Comparison of ENCODE assay signal across 9 cellular contexts in genomic region chr20:50193851-50194830, GRCh38. TPM values are rescaled to one million over a fixed set of nuclear protein-coding genes. Genes with fewer than 3 reads are reported as not detected.
DNase-seq lines count a peak whose midpoint lies in the region; ATAC-seq and TF ChIP-seq lines count a peak whose summit lies in the region.
"Had no signal": no experiment of that assay in that cellular context is flagged by ENCODE, and none has a peak within 500 bp of the region (broad histone marks: within the 10 kb centered on the region; RNA-seq: fewer than 3 reads in every experiment).

No MANE protein-coding gene starts in this region.

- TF ChIP-seq POLR2A in testis (IDR thresholded peaks at IDR 0.05), result no peak

- no peak for TF ChIP-seq CTCF in ascending aorta (IDR thresholded peaks at IDR 0.05)
- no peak for TF ChIP-seq CTCF in liver (IDR thresholded peaks at IDR 0.05; ENCODE audit: low read depth, low read length, missing input control)
- TF ChIP-seq CTCF in testis (IDR thresholded peaks at IDR 0.05), result no peak

- no peaks in the 10 kb centered on the region for H3K27me3 Mint-ChIP-seq in activated CD8-positive, alpha-beta memory T cell treated with anti-CD3 and anti-CD28 coated beads, Interleukin-2, amount 10 ng/mL, durations not matched to agents 7 days and 5 days

- no peaks in the 10 kb centered on the region for H3K9me3 Mint-ChIP-seq in activated CD8-positive, alpha-beta memory T cell treated with anti-CD3 and anti-CD28 coated beads, Interleukin-2, amount 10 ng/mL, durations not matched to agents 7 days and 5 days (ENCODE audit: low read depth)

- no peaks in the 10 kb centered on the region for H3K27me3 ChIP-seq in ascending aorta
- no peaks in the 10 kb centered on the region for H3K27me3 ChIP-seq in liver (ENCODE audit: control insufficient read depth in 4 of 4, insufficient read depth in 4 of 4, low read length in 3 of 4)
- no peaks in the 10 kb centered on the region for H3K27me3 ChIP-seq in testis

- no peak overlapping the region for H3K27ac Mint-ChIP-seq in activated CD8-positive, alpha-beta memory T cell treated with anti-CD3 and anti-CD28 coated beads, Interleukin-2, amount 10 ng/mL, durations not matched to agents 7 days and 5 days

- peak overlapping the region; percentile 99 to 100 for H3K27ac ChIP-seq in ascending aorta
- peak overlapping the region; percentile 79 to 98 for H3K27ac ChIP-seq in liver (ENCODE audit: low read depth in 1 of 2, low read length in 2 of 2)
- H3K27ac ChIP-seq in testis, result peak overlapping the region; percentile 96 to 98

- intact Hi-C loops in ascending aorta (cut with DNase I) (loop anchor here (5.0 kb wide), 1 partner anchor 128 kb away; no protein-coding TSS in a partner anchor), testis (cut with DNase I; ENCODE audit: low total_unique reads) (loop anchor here (2.0 to 10.0 kb wide), 2 partner anchors 115 to 181 kb away; no protein-coding TSS in a partner anchor)

- H3K9me3 ChIP-seq in ascending aorta (no peaks in the 10 kb centered on the region), liver (ENCODE audit: control insufficient read depth in 4 of 4, low read length in 3 of 4) (no peaks in the 10 kb centered on the region), testis (no peaks in the 10 kb centered on the region)

- H3K4me3 Mint-ChIP-seq in activated CD8-positive, alpha-beta memory T cell treated with anti-CD3 and anti-CD28 coated beads, Interleukin-2, amount 10 ng/mL, durations not matched to agents 7 days and 5 days, result peak overlapping the region; percentile 83

- TF ChIP-seq RAD21 in liver (IDR thresholded peaks at IDR 0.05), result peak in 1 of 2 donors; percentile 37

- peaks cover 14% of the 10 kb centered on the region for H3K36me3 Mint-ChIP-seq in activated CD8-positive, alpha-beta memory T cell treated with anti-CD3 and anti-CD28 coated beads, Interleukin-2, amount 10 ng/mL, durations not matched to agents 7 days and 5 days

- DNase-seq in activated CD8-positive, alpha-beta memory T cell treated with anti-CD3 and anti-CD28 coated beads, Interleukin-2, amount 10 ng/mL, durations not matched to agents 7 days and 5 days, result no peak
- DNase-seq in activated CD8-positive, alpha-beta memory T cell treated with anti-CD3 and anti-CD28 coated beads, Interleukin-2, amount 50 U/mL, for 4 hours, result no peak
- no peak for DNase-seq in ascending aorta (ENCODE audit: low spot score in 2 of 2)
- DNase-seq in testis, result no peak
- no peak for DNase-seq in LoVo (ENCODE audit: low spot score)
- DNase-seq in NCI-H2029 treated with DMSO at 0.1 percent for 48 hours (lab: John Stamatoyannopoulos, UW), result no peak
- DNase-seq: DMS79 had no signal

- ATAC-seq in activated CD8-positive, alpha-beta memory T cell treated with anti-CD3 and anti-CD28 coated beads, Interleukin-2, amount 10 ng/mL, durations not matched to agents 7 days and 5 days, result no peak
- ATAC-seq in GM21786 (IDR thresholded peaks at IDR 0.05; ENCODE audit: unreplicated experiment), result no peak

- H3K36me3 ChIP-seq in ascending aorta, result peaks cover 17 to 38% of the 10 kb centered on the region in 2 donors
- peaks cover 0 to 9% (median 0%) of the 10 kb centered on the region in 4 donors for H3K36me3 ChIP-seq in liver (ENCODE audit: control insufficient read depth in 4 of 4, insufficient read depth in 3 of 4, low read depth in 1 of 4, low read length in 3 of 4)
- H3K36me3 ChIP-seq in testis (ENCODE audit: low read depth, missing control alignments), result no peaks in the 10 kb centered on the region

- H3K4me3 ChIP-seq in ascending aorta, result peak overlapping the region; percentile 99
- H3K4me3 ChIP-seq in liver (ENCODE audit: low read depth in 1 of 3, low read length in 3 of 3), result peak overlapping the region; percentile 78 to 99 (median 85)
- peak overlapping the region; percentile 91 to 92 for H3K4me3 ChIP-seq in testis

- peaks cover 10 to 14% of the 10 kb centered on the region in 2 donors for H3K4me1 ChIP-seq in ascending aorta
- H3K4me1 ChIP-seq in liver (ENCODE audit: control insufficient read depth in 4 of 4, insufficient read depth in 4 of 4, low read length in 3 of 4), result peaks cover 0 to 24% (median 4%) of the 10 kb centered on the region in 4 donors
- H3K4me1 ChIP-seq in testis, result peaks cover 16% of the 10 kb centered on the region

- H3K9ac ChIP-seq in liver (ENCODE audit: low read depth in 1 of 2, low read length in 2 of 2), result peak overlapping the region; percentile 86 to 100

- 31% methylated on average over 23 of the region's 23 CpGs for WGBS in liver
- WGBS in testis, 2 donors, result 66 to 78% methylated on average over 19 to 23 of the region's 23 CpGs

- H3K4me1 Mint-ChIP-seq in activated CD8-positive, alpha-beta memory T cell treated with anti-CD3 and anti-CD28 coated beads, Interleukin-2, amount 10 ng/mL, durations not matched to agents 7 days and 5 days, result peaks cover 17% of the 10 kb centered on the region

- CTCF ChIA-PET in activated CD8-positive, alpha-beta memory T cell treated with anti-CD3 and anti-CD28 coated beads, Interleukin-2, amount 10 ng/mL, durations not matched to agents 7 days and 5 days (lab: Charles Lee), result no interaction called here

TF ChIP-seq in liver, 16 proteins besides CTCF, POLR2A, EP300 and RAD21 (continues in another document):
- TF ChIP-seq JUND (IDR thresholded peaks at IDR 0.05) (no peak), HNF4A (conservative IDR thresholded peaks at IDR 0.05) (peak in 1 of 2 donors; percentile 20), MAX (IDR thresholded peaks at IDR 0.05) (peak; percentile 60), REST (IDR thresholded peaks at IDR 0.05) (peak; percentile 65), YY1 (IDR thresholded peaks at IDR 0.05) (peak; percentile 68), GABPA (IDR thresholded peaks at IDR 0.05 in 1 of 2, conservative IDR thresholded peaks at IDR 0.05 in 1 of 2) (no peak), HNF4G (IDR thresholded peaks at IDR 0.05) (no peak), NR2F2 (IDR thresholded peaks at IDR 0.05) (peak; percentile 23), FOXA1 (IDR thresholded peaks at IDR 0.05) (no peak), RXRA (IDR thresholded peaks at IDR 0.05) (peak; percentile 20 to 73), TAF1 (conservative IDR thresholded peaks at IDR 0.05) (no peak), FOXA2 (IDR thresholded peaks at IDR 0.05) (peak; percentile 5)
- TF ChIP-seq, protein P1, sequence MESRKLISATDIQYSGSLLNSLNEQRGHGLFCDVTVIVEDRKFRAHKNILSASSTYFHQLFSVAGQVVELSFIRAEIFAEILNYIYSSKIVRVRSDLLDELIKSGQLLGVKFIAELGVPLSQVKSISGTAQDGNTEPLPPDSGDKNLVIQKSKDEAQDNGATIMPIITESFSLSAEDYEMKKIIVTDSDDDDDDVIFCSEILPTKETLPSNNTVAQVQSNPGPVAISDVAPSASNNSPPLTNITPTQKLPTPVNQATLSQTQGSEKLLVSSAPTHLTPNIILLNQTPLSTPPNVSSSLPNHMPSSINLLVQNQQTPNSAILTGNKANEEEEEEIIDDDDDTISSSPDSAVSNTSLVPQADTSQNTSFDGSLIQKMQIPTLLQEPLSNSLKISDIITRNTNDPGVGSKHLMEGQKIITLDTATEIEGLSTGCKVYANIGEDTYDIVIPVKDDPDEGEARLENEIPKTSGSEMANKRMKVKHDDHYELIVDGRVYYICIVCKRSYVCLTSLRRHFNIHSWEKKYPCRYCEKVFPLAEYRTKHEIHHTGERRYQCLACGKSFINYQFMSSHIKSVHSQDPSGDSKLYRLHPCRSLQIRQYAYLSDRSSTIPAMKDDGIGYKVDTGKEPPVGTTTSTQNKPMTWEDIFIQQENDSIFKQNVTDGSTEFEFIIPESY (IDR thresholded peaks at IDR 0.05), result no peak
- TF ChIP-seq, protein P2, sequence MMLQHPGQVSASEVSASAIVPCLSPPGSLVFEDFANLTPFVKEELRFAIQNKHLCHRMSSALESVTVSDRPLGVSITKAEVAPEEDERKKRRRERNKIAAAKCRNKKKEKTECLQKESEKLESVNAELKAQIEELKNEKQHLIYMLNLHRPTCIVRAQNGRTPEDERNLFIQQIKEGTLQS (IDR thresholded peaks at IDR 0.05), result no peak

RNA-seq across cellular contexts. Expression of gene CEBPB, which starts 3.5 kb away (rescaled TPM):
- total RNA-seq in activated CD8-positive, alpha-beta memory T cell treated with anti-CD3 and anti-CD28 coated beads, Interleukin-2, amount 10 ng/mL, durations not matched to agents 7 days and 5 days, result 10 to 100 TPM; 32.6 to 34.6 TPM
- 360 TPM for total RNA-seq in ascending aorta
- 10 to 100 TPM; 21.3 to 61.8 TPM for total RNA-seq in liver
- 10 to 100 TPM; 19.7 to 37.0 TPM for polyA plus RNA-seq in liver
- total RNA-seq in testis, result 10 to 100 TPM; 25.9 to 40.0 TPM
- 11.3 TPM for polyA plus RNA-seq in testis (ENCODE audit: insufficient read depth, low read depth, low replicate concordance)

RNA-seq across cellular contexts. Expression of gene PEDS1, which starts 40.6 kb away (rescaled TPM):
- total RNA-seq in activated CD8-positive, alpha-beta memory T cell treated with anti-CD3 and anti-CD28 coated beads, Interleukin-2, amount 10 ng/mL, durations not matched to agents 7 days and 5 days, result 10 to 100 TPM; 24.2 to 25.4 TPM
- total RNA-seq in ascending aorta (23.9 TPM), liver (1 to 10 TPM; 4.8 to 6.5 TPM), testis (10 to 100 TPM; 40.1 to 45.5 TPM)
- polyA plus RNA-seq in liver (10 to 100 TPM; 10.7 to 19.3 TPM), testis (ENCODE audit: insufficient read depth, low read depth, low replicate concordance) (39.3 TPM)
